11 cellular contexts compared by ENCODE assay signal in genomic region chr9:83538890-83539238, GRCh38. TPM values are rescaled to one million over a fixed set of nuclear protein-coding genes. Genes with fewer than 3 reads are reported as not detected.
A peak's percentile ranks its signal among the peaks of the same experiment; 100 is the strongest.
DNase-seq lines count a peak whose midpoint lies in the region; ATAC-seq and TF ChIP-seq lines count a peak whose summit lies in the region.
"Had no signal": no experiment of that assay in that cellular context is flagged by ENCODE, and none has a peak within 500 bp of the region (broad histone marks: within the 10 kb centered on the region; RNA-seq: fewer than 3 reads in every experiment).

No MANE protein-coding gene starts in this region.

- H3K4me1 ChIP-seq in lung (ENCODE audit: control insufficient read depth in 2 of 2, insufficient read depth in 2 of 2, low read length in 2 of 2), result peaks cover 4 to 5% of the 10 kb centered on the region in 2 donors
- H3K4me1 ChIP-seq in testis, result peaks cover 8% of the 10 kb centered on the region

- DNase-seq in activated CD4-positive, alpha-beta T cell treated with anti-CD3 and anti-CD28 coated beads, Interleukin-2, amount 10 ng/mL, durations not matched to agents 24 days and 14 days, result no peak
- DNase-seq in activated CD4-positive, alpha-beta T cell treated with anti-CD3 and anti-CD28 coated beads for 1 hour, result no peak
- DNase-seq in lung (ENCODE audit: low spot score), result no peak
- DNase-seq in testis, result no peak
- no peak for DNase-seq in amniotic stem cell (lab: John Stamatoyannopoulos, UW)
- DNase-seq in DMS153 (lab: John Stamatoyannopoulos, UW), result no peak
- DNase-seq: CD8-positive, alpha-beta memory T cell; central memory CD4-positive, alpha-beta T cell had no signal

- H3K36me3 Mint-ChIP-seq in activated CD4-positive, alpha-beta T cell treated with anti-CD3 and anti-CD28 coated beads, Interleukin-2, amount 10 ng/mL, durations not matched to agents 24 days and 14 days (ENCODE audit: low read depth), result no peaks in the 10 kb centered on the region
- peaks cover 4% of the 10 kb centered on the region for H3K36me3 Mint-ChIP-seq in brain

- H3K27me3 ChIP-seq in lung (ENCODE audit: control insufficient read depth, insufficient read depth) (no peaks in the 10 kb centered on the region), testis (no peaks in the 10 kb centered on the region)

- WGBS in lung, 2 donors, result 26 to 36% methylated on average over 6 of the region's 6 CpGs
- 22 to 43% methylated on average over 4 to 6 of the region's 6 CpGs for WGBS in testis, 2 donors

- no peak for TF ChIP-seq POLR2A in testis (IDR thresholded peaks at IDR 0.05)

- H3K27me3 Mint-ChIP-seq in activated CD4-positive, alpha-beta T cell treated with anti-CD3 and anti-CD28 coated beads, Interleukin-2, amount 10 ng/mL, durations not matched to agents 24 days and 14 days, result peaks cover 42% of the 10 kb centered on the region
- H3K27me3 Mint-ChIP-seq in brain, result peaks cover 44% of the 10 kb centered on the region

- no peaks in the 10 kb centered on the region for H3K9me3 Mint-ChIP-seq in activated CD4-positive, alpha-beta T cell treated with anti-CD3 and anti-CD28 coated beads, Interleukin-2, amount 10 ng/mL, durations not matched to agents 24 days and 14 days
- H3K9me3 Mint-ChIP-seq in brain, result peaks cover 0 to 4% (median 0%) of the 10 kb centered on the region in 5 experiments
- H3K9me3 Mint-ChIP-seq: CD8-positive, alpha-beta memory T cell had no signal

- ATAC-seq in lung (ENCODE audit: insufficient read depth, low FRiP score) (no peak), GM21737 (IDR thresholded peaks at IDR 0.05; ENCODE audit: unreplicated experiment) (no peak)
- ATAC-seq: K562 had no signal

- peaks cover 0 to 2% of the 10 kb centered on the region in 2 donors for H3K9me3 ChIP-seq in lung (ENCODE audit: control insufficient read depth in 2 of 2, insufficient read depth in 1 of 2, low read length in 1 of 2)
- no peaks in the 10 kb centered on the region for H3K9me3 ChIP-seq in testis

- peak; percentile 38 to 41 for TF ChIP-seq CTCF in brain (conservative IDR thresholded peaks at IDR 0.05)
- no peak for TF ChIP-seq CTCF in lung (IDR thresholded peaks at IDR 0.05; ENCODE audit: control extremely low read depth, extremely low read depth)
- peak in 1 of 3 experiments; percentile 6 for TF ChIP-seq CTCF in testis (IDR thresholded peaks at IDR 0.05)

- H3K36me3 ChIP-seq in lung (ENCODE audit: control insufficient read depth in 2 of 2, insufficient read depth in 2 of 2, low read length in 2 of 2) (no peaks in the 10 kb centered on the region), testis (ENCODE audit: low read depth, missing control alignments) (no peaks in the 10 kb centered on the region)

- peak overlapping the region; percentile 39 for H3K4me3 Mint-ChIP-seq in activated CD4-positive, alpha-beta T cell treated with anti-CD3 and anti-CD28 coated beads, Interleukin-2, amount 10 ng/mL, durations not matched to agents 24 days and 14 days
- H3K4me3 Mint-ChIP-seq in brain, result peak overlapping the region; percentile 85 to 88 (median 88)

- H3K4me1 Mint-ChIP-seq in activated CD4-positive, alpha-beta T cell treated with anti-CD3 and anti-CD28 coated beads, Interleukin-2, amount 10 ng/mL, durations not matched to agents 24 days and 14 days, result no peaks in the 10 kb centered on the region
- H3K4me1 Mint-ChIP-seq in brain, result peaks cover 27% of the 10 kb centered on the region

- H3K27ac ChIP-seq in lung (ENCODE audit: low read depth in 1 of 2, low read length in 1 of 2) (peak overlapping the region; percentile 6 to 66), testis (peak overlapping the region; percentile 45 to 52)

- H3K4me3 ChIP-seq in lung (no peak overlapping the region), testis (peak overlapping the region; percentile 60 to 63)
- H3K4me3 ChIP-seq: K562 had no signal

- H3K27ac Mint-ChIP-seq in activated CD4-positive, alpha-beta T cell treated with anti-CD3 and anti-CD28 coated beads, Interleukin-2, amount 10 ng/mL, durations not matched to agents 24 days and 14 days, result no peak overlapping the region
- peak overlapping the region; percentile 70 to 87 (median 81) for H3K27ac Mint-ChIP-seq in brain
- H3K27ac Mint-ChIP-seq: CD8-positive, alpha-beta memory T cell had no signal

- intact Hi-C loops in activated CD4-positive, alpha-beta T cell treated with anti-CD3 and anti-CD28 coated beads, Interleukin-2, amount 10 ng/mL, durations not matched to agents 24 days and 14 days (cut with micrococcal nuclease), result no loop called here
- intact Hi-C loops in testis (cut with DNase I; ENCODE audit: low total_unique reads), result loop anchor here (10.0 kb wide), 1 partner anchor 204 kb away; no protein-coding TSS in a partner anchor

RNA-seq across cellular contexts. Expression of gene FRMD3, which starts 0.7 kb away (rescaled TPM):
- 0.30 and 0.59 TPM in 2 replicates for total RNA-seq in activated CD4-positive, alpha-beta T cell treated with anti-CD3 and anti-CD28 coated beads, Interleukin-2, amount 10 ng/mL, durations not matched to agents 24 days and 14 days
- 18.7 TPM for polyA plus RNA-seq in brain (ENCODE audit: insufficient read depth, low read depth, low replicate concordance)
- 1 to 10 TPM; 1.5 to 3.2 TPM for total RNA-seq in lung
- 1 to 10 TPM in 1 of 2 donors, under 1 TPM in 1; 0.75 to 1.6 TPM for polyA plus RNA-seq in lung
- 10 to 100 TPM in 1 of 2 donors, 1 to 10 TPM in 1; 5.5 to 16.2 TPM for total RNA-seq in testis
- 12.5 TPM for polyA plus RNA-seq in testis (ENCODE audit: insufficient read depth, low read depth, low replicate concordance)
